In the genomic region with DNA sequence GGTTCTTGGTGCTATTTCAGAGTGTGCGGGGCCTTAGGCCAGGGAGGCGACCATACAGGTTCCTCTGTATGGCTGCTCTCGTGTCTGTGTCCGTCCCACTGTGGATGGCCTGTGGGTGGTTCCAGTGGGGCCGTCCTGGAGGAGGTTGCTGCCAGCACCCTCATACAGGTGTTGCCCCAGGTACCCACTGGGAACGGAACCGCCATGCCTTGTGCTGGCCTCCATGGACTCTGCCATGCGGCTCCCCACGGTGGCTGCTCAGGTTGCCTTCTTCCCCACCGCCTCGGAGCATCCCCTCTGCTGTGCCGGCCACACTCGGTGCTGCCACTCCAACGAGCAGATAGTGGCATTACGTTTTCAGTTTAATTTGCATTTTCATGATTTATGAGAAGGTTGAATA, we compare ENCODE assay signal across 24 cellular contexts.
"Had no signal": no experiment of that assay in that cellular context is flagged by ENCODE, and none has a peak within 500 bp of the region (broad histone marks: within the 10 kb centered on the region; RNA-seq: fewer than 3 reads in every experiment).

No MANE protein-coding gene starts in this region.

- H3K27me3 Mint-ChIP-seq: dendritic cell treated with granulocyte-macrophage colony-stimulating factor and Interleukin-4, amounts not matched to agents 40 ng/mL and 50 ng/mL, for 4 days; naive thymus-derived CD8-positive, alpha-beta T cell; progenitor cell of endocrine pancreas; stimulated activated naive B cell treated with anti-CD40 and anti-IgM and Interleukin-4, amounts not matched to agents 10 μg/mL and 1 μg/mL and 100 μg/mL, for 72 hours; stimulated activated naive CD8-positive, alpha-beta T cell treated with anti-CD3 and anti-CD28 coated beads, Interleukin-15, Interleukin-2, amounts not matched to agents 100 ng/mL and 50 ng/mL, for 24 hours had no signal

- H2AFZ ChIP-seq: hepatocyte, parathyroid adenoma had no signal

- H3K9me3 ChIP-seq: colonic mucosa, esophagus muscularis mucosa, gastroesophageal sphincter, heart left ventricle, left lung, right lobe of liver, thoracic aorta, tibial nerve, upper lobe of right lung, uterus had no signal

- H3K9me3 Mint-ChIP-seq: dendritic cell treated with granulocyte-macrophage colony-stimulating factor and Interleukin-4, amounts not matched to agents 40 ng/mL and 50 ng/mL, for 4 days; naive thymus-derived CD8-positive, alpha-beta T cell; stimulated activated naive B cell treated with anti-CD40 and anti-IgM and Interleukin-4, amounts not matched to agents 10 μg/mL and 1 μg/mL and 100 μg/mL, for 72 hours; stimulated activated naive CD8-positive, alpha-beta T cell treated with anti-CD3 and anti-CD28 coated beads, Interleukin-15, Interleukin-2, amounts not matched to agents 100 ng/mL and 50 ng/mL, for 24 hours had no signal

- H3K36me3 ChIP-seq: uterus had no signal

- H3K4me2 ChIP-seq: hepatocyte, smooth muscle cell had no signal

- H3K4me1 ChIP-seq: colonic mucosa, foreskin keratinocyte, parathyroid adenoma, upper lobe of right lung, uterus had no signal

- ATAC-seq: foreskin keratinocyte; gastroesophageal sphincter; heart left ventricle; left cardiac atrium; left lung; naive thymus-derived CD8-positive, alpha-beta T cell; right lobe of liver; stimulated activated naive B cell treated with anti-CD40 and anti-IgM and Interleukin-4, amounts not matched to agents 10 μg/mL and 1 μg/mL and 100 μg/mL, for 72 hours; upper lobe of right lung had no signal

- DNase-seq: colonic mucosa; effector CD8-positive, alpha-beta T cell; foreskin keratinocyte; heart left ventricle; left cardiac atrium; left lung; naive thymus-derived CD8-positive, alpha-beta T cell; right lobe of liver; stimulated activated CD4-positive, alpha-beta T cell treated with anti-CD3 and anti-CD28 coated beads, Interleukin-12 subunit alpha, Interleukin-12 subunit beta, amount 100 ng/mL, for 4 hours; stimulated activated CD4-positive, alpha-beta T cell treated with anti-CD3 and anti-CD28 coated beads, Interleukin-1b, Interleukin-23, amount 100 ng/mL, for 48 hours; stimulated activated CD4-positive, alpha-beta T cell treated with anti-CD3 and anti-CD28 coated beads, Interleukin-4, amount 100 ng/mL, for 24 hours; stimulated activated naive B cell treated with anti-CD40 and anti-IgM and Interleukin-4, amounts not matched to agents 10 μg/mL and 1 μg/mL and 100 μg/mL, for 72 hours; upper lobe of right lung; uterus had no signal

- H3K9ac ChIP-seq: parathyroid adenoma had no signal

- H3K4me3 ChIP-seq: colonic mucosa, esophagus muscularis mucosa, gastroesophageal sphincter, heart left ventricle, hepatocyte, left lung, right lobe of liver, smooth muscle cell, thoracic aorta, tibial nerve, upper lobe of right lung, uterus had no signal

- H3K27ac Mint-ChIP-seq: dendritic cell treated with granulocyte-macrophage colony-stimulating factor and Interleukin-4, amounts not matched to agents 40 ng/mL and 50 ng/mL, for 4 days; progenitor cell of endocrine pancreas; stimulated activated naive CD8-positive, alpha-beta T cell treated with anti-CD3 and anti-CD28 coated beads, Interleukin-15, Interleukin-2, amounts not matched to agents 100 ng/mL and 50 ng/mL, for 24 hours had no signal

- H3K4me3 Mint-ChIP-seq: dendritic cell treated with granulocyte-macrophage colony-stimulating factor and Interleukin-4, amounts not matched to agents 40 ng/mL and 50 ng/mL, for 4 days; naive thymus-derived CD8-positive, alpha-beta T cell; stimulated activated naive B cell treated with anti-CD40 and anti-IgM and Interleukin-4, amounts not matched to agents 10 μg/mL and 1 μg/mL and 100 μg/mL, for 72 hours; stimulated activated naive CD8-positive, alpha-beta T cell treated with anti-CD3 and anti-CD28 coated beads, Interleukin-15, Interleukin-2, amounts not matched to agents 100 ng/mL and 50 ng/mL, for 24 hours had no signal

- H3K27me3 ChIP-seq: colonic mucosa, esophagus muscularis mucosa, foreskin keratinocyte, gastroesophageal sphincter, heart left ventricle, hepatocyte, left lung, right lobe of liver, tibial nerve, upper lobe of right lung, uterus had no signal

- H3K27ac ChIP-seq: colonic mucosa, esophagus muscularis mucosa, foreskin keratinocyte, gastroesophageal sphincter, heart left ventricle, hepatocyte, left lung, parathyroid adenoma, right lobe of liver, thoracic aorta, upper lobe of right lung, uterus had no signal
